In genomic region chr1:153670859-153671622, GRCh38 we compare ENCODE assay signal across 8 cellular contexts. TPM values are rescaled to one million over a fixed set of nuclear protein-coding genes. Genes with fewer than 3 reads are reported as not detected.
DNase-seq lines count a peak whose midpoint lies in the region; ATAC-seq and TF ChIP-seq lines count a peak whose summit lies in the region.

TSS of gene ILF2 (minus strand) at chr1:153670993. CDS start at chr1:153670922, 71 bp downstream.

- DNase-seq in BE2C (peak; percentile 97), NCI-H510A (lab: John Stamatoyannopoulos, UW) (peak; percentile 96), kidney tubule cell (ENCODE audit: low spot score) (peak; percentile 100)
- peak; percentile 91 to 95 for DNase-seq in activated CD4-positive, alpha-beta T cell treated with anti-CD3 and anti-CD28 coated beads for 24 hours (ENCODE audit: low read depth in 2 of 2)
- peak; percentile 90 to 96 (median 92) for DNase-seq in stimulated activated CD4-positive, alpha-beta T cell treated with anti-CD3 and anti-CD28 coated beads, Interleukin-1b, Interleukin-23, amount 100 ng/mL, for 24 hours (ENCODE audit: low read depth in 4 of 4, low spot score in 1 of 4)

- peak within 1 kb of the TSS; percentile 84 for H3K27ac ChIP-seq in cingulate gyrus (ENCODE audit: low read depth, low read length)

- TF ChIP-seq CTCF in BE2C (IDR thresholded peaks at IDR 0.05; ENCODE audit: low read depth, low read length) = peak; percentile 27; the same call in 1 of the 2 replicates

- ATAC-seq in HG03439 (IDR thresholded peaks at IDR 0.05; ENCODE audit: unreplicated experiment) = peak; percentile 91

- H3K4me3 ChIP-seq in BE2C (ENCODE audit: low read depth, low read length) = peak within 1 kb of the TSS; percentile 98

- TF ChIP-seq POLR2A in GM19193 (IDR thresholded peaks at IDR 0.05; ENCODE audit: extremely low read depth, insufficient read depth, insufficient read length) = peak; percentile 89

- H3K27me3 ChIP-seq in BE2C = no peaks in the 10 kb centered on the region

- H3K4me1 ChIP-seq in BE2C = no peaks in the 10 kb centered on the region

- H3K9me3 ChIP-seq in BE2C = no peaks in the 10 kb centered on the region

- H3K36me3 ChIP-seq in BE2C = peaks cover 42% of the 10 kb centered on the region

RNA-seq across cellular contexts. Expression of gene ILF2, which starts in this region (rescaled TPM):
- polyA plus RNA-seq in BE2C (2012; ENCODE audit: insufficient read depth, insufficient read length, low read depth) = 390 TPM

Comparison
In these comparisons a context has a peak if more than half of its experiments do, and no peak if none do; other contexts are left out.
1. Peak in every context shown above with its lines: DNase-seq, ATAC-seq, H3K4me3 ChIP-seq and H3K27ac ChIP-seq.